Comparison of ENCODE assay signal across 10 cellular contexts in genomic region chr4:87121332-87122065, GRCh38.
DNase-seq lines count a peak whose midpoint lies in the region; ATAC-seq, FAIRE-seq and TF ChIP-seq lines count a peak whose summit lies in the region.
"Had no signal": no experiment of that assay in that cellular context is flagged by ENCODE, and none has a peak within 500 bp of the region (broad histone marks: within the 10 kb centered on the region; RNA-seq: fewer than 3 reads in every experiment).

No MANE protein-coding gene starts in this region.

- H3K27ac ChIP-seq in CD4-positive, alpha-beta memory T cell (ENCODE audit: low read depth, low read length): no peak overlapping the region
- peak overlapping the region; percentile 63 for H3K27ac ChIP-seq in foreskin keratinocyte
- peak overlapping the region; percentile 93 for H3K27ac ChIP-seq in rectal smooth muscle tissue (ENCODE audit: low read depth, low read length)

- no peaks in the 10 kb centered on the region for H3K27me3 Mint-ChIP-seq in CD4-positive, alpha-beta memory T cell
- no peaks in the 10 kb centered on the region for H3K27me3 Mint-ChIP-seq in T-helper 17 cell
- H3K27me3 Mint-ChIP-seq in Calu3 (ENCODE audit: unreplicated experiment): no peaks in the 10 kb centered on the region
- H3K27me3 Mint-ChIP-seq: activated naive CD8-positive, alpha-beta T cell treated with anti-CD3 and anti-CD28 coated beads, Interleukin-2, amount 50 U/mL, for 24 hours had no signal

- CTCF ChIA-PET in CD4-positive, alpha-beta memory T cell (lab: Charles Lee; ENCODE audit: partially characterized antibody): interaction anchor here (1.0 to 3.5 kb wide), 5 partner anchors 14 to 199 kb away, joined by 3 to 13 read pairs (median 7); no protein-coding TSS in a partner anchor
- CTCF ChIA-PET in Calu3 (lab: Charles Lee): no interaction called here

- TF ChIP-seq CTCF in foreskin keratinocyte (conservative IDR thresholded peaks at IDR 0.05) (no peak), Calu3 (IDR thresholded peaks at IDR 0.05; ENCODE audit: unreplicated experiment) (no peak)

- H3K9ac ChIP-seq in rectal smooth muscle tissue (ENCODE audit: low read length): no peak overlapping the region

- intact Hi-C loops in CD4-positive, alpha-beta memory T cell (cut with micrococcal nuclease): no loop called here
- intact Hi-C loops in Calu3 (cut with micrococcal nuclease; ENCODE audit: unreplicated experiment): no loop called here

- no peaks in the 10 kb centered on the region for H3K9me3 Mint-ChIP-seq in CD4-positive, alpha-beta memory T cell
- no peaks in the 10 kb centered on the region for H3K9me3 Mint-ChIP-seq in Calu3 (ENCODE audit: low read depth, unreplicated experiment)
- H3K9me3 Mint-ChIP-seq: activated naive CD8-positive, alpha-beta T cell treated with anti-CD3 and anti-CD28 coated beads, Interleukin-2, amount 50 U/mL, for 24 hours had no signal

- peak; percentile 28 for ATAC-seq in T-helper 17 cell
- peak; percentile 85 for ATAC-seq in foreskin keratinocyte
- no peak for ATAC-seq in GM21737 (IDR thresholded peaks at IDR 0.05; ENCODE audit: unreplicated experiment)
- ATAC-seq: activated naive CD8-positive, alpha-beta T cell treated with anti-CD3 and anti-CD28 coated beads, Interleukin-2, amount 50 U/mL, for 24 hours had no signal

- no TSS peak for BruUV-seq in Calu3 (replicated peaks; lab: Mats Ljungman, UMichigan)

- no peaks in the 10 kb centered on the region for H3K27me3 ChIP-seq in CD4-positive, alpha-beta memory T cell (ENCODE audit: insufficient read depth, low read length)
- H3K27me3 ChIP-seq in foreskin keratinocyte (no peaks in the 10 kb centered on the region), rectal smooth muscle tissue (ENCODE audit: control insufficient read depth, insufficient read depth, low read length) (no peaks in the 10 kb centered on the region)

- no peak for FAIRE-seq in GM19239 (lab: Jason Lieb, UNC)

- POLR2A ChIA-PET in CD4-positive, alpha-beta memory T cell (lab: Charles Lee; ENCODE audit: partially characterized antibody): no interaction called here

- H3K9me3 ChIP-seq in CD4-positive, alpha-beta memory T cell (ENCODE audit: control insufficient read depth in 1 of 2, low read length in 2 of 2): no peaks in the 10 kb centered on the region
- no peaks in the 10 kb centered on the region for H3K9me3 ChIP-seq in T-helper 17 cell (ENCODE audit: control insufficient read depth, low read length, poor library complexity, severe bottlenecking)
- H3K9me3 ChIP-seq: mucosa of descending colon had no signal

- H3K4me3 Mint-ChIP-seq in CD4-positive, alpha-beta memory T cell: no peak overlapping the region
- H3K4me3 Mint-ChIP-seq in T-helper 17 cell (no peak overlapping the region), Calu3 (ENCODE audit: low read depth, unreplicated experiment) (no peak overlapping the region)
- H3K4me3 Mint-ChIP-seq: activated naive CD8-positive, alpha-beta T cell treated with anti-CD3 and anti-CD28 coated beads, Interleukin-2, amount 50 U/mL, for 24 hours had no signal

- peaks cover 16 to 46% (median 23%) of the 10 kb centered on the region in 4 donors for H3K4me1 Mint-ChIP-seq in CD4-positive, alpha-beta memory T cell
- H3K4me1 Mint-ChIP-seq in T-helper 17 cell (peaks cover 38% of the 10 kb centered on the region), Calu3 (ENCODE audit: low read depth, unreplicated experiment) (peaks cover 8% of the 10 kb centered on the region)

- H3K36me3 ChIP-seq in CD4-positive, alpha-beta memory T cell (ENCODE audit: insufficient read depth, low read length): peaks cover 35% of the 10 kb centered on the region
- peaks cover 13% of the 10 kb centered on the region for H3K36me3 ChIP-seq in rectal smooth muscle tissue (ENCODE audit: control insufficient read depth, insufficient read depth, low read length)

- DNase-seq in CD4-positive, alpha-beta memory T cell: no peak
- DNase-seq in T-helper 17 cell (no peak), foreskin keratinocyte (peak; percentile 89 to 95), Calu3 (no peak), GM19239 (ENCODE audit: insufficient read length, low spot score) (no peak)
- no peak for DNase-seq in activated CD8-positive, alpha-beta memory T cell treated with anti-CD3 and anti-CD28 coated beads for 24 hours
- DNase-seq: activated naive CD8-positive, alpha-beta T cell treated with anti-CD3 and anti-CD28 coated beads, Interleukin-2, amount 50 U/mL, for 24 hours had no signal

- peak overlapping the region in 5 of 7 donors; percentile 14 to 86 (median 75) for H3K27ac Mint-ChIP-seq in CD4-positive, alpha-beta memory T cell
- H3K27ac Mint-ChIP-seq in T-helper 17 cell: peak overlapping the region; percentile 93
- H3K27ac Mint-ChIP-seq in Calu3 (ENCODE audit: unreplicated experiment): no peak overlapping the region
- H3K27ac Mint-ChIP-seq: activated naive CD8-positive, alpha-beta T cell treated with anti-CD3 and anti-CD28 coated beads, Interleukin-2, amount 50 U/mL, for 24 hours had no signal

- peaks cover 54 to 74% of the 10 kb centered on the region in 2 donors for H3K36me3 Mint-ChIP-seq in CD4-positive, alpha-beta memory T cell
- H3K36me3 Mint-ChIP-seq in T-helper 17 cell (ENCODE audit: low read depth): peaks cover 8% of the 10 kb centered on the region
- H3K36me3 Mint-ChIP-seq in Calu3 (ENCODE audit: insufficient read depth, unreplicated experiment): peaks cover 7% of the 10 kb centered on the region

- no peak overlapping the region for H3K4me3 ChIP-seq in CD4-positive, alpha-beta memory T cell (ENCODE audit: low read length in 2 of 2)
- H3K4me3 ChIP-seq in rectal smooth muscle tissue (ENCODE audit: low read length): peak overlapping the region; percentile 2
- H3K4me3 ChIP-seq: mucosa of descending colon had no signal

- peaks cover 15% of the 10 kb centered on the region for H3K4me1 ChIP-seq in CD4-positive, alpha-beta memory T cell (ENCODE audit: insufficient read depth, low read length)
- H3K4me1 ChIP-seq in foreskin keratinocyte (peaks cover 16% of the 10 kb centered on the region), rectal smooth muscle tissue (ENCODE audit: control insufficient read depth, insufficient read depth, low read length) (peaks cover 36% of the 10 kb centered on the region)

Comparison
In these comparisons a context has a peak if more than half of its experiments do, and no peak if none do; other contexts are left out.
1. DNase-seq: peak in foreskin keratinocyte (2 of 2); none in CD4-positive, alpha-beta memory T cell (0 of 5), T-helper 17 cell (0 of 3), activated CD8-positive, alpha-beta memory T cell treated with anti-CD3 and anti-CD28 coated beads for 24 hours (single experiment), Calu3 (single experiment) and GM19239 (single experiment).